ENCODE assay signal across 27 cellular contexts in the genomic region with DNA sequence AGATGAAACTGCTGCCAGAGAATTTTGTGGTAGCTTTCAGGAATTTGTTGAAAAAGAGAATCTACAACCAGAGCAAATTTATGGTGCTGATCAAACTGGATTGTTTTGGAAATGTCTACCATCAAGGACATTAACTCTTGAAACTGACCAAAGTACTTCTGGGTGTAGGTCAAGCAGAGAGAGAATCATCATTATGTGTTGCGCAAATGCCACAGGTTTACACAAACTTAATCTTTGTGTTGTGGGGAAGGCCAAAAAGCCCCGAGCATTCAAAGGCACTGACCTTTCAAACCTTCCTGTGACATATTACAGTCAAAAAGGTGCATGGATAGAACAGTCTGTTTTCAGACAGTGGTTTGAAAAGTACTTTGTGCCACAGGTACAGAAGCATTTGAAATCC.
"Had no signal": no experiment of that assay in that cellular context is flagged by ENCODE, and none has a peak within 500 bp of the region (broad histone marks: within the 10 kb centered on the region; RNA-seq: fewer than 3 reads in every experiment).

No MANE protein-coding gene starts in this region.

- H3K27ac ChIP-seq: coronary artery, esophagus muscularis mucosa, lower lobe of right lung, neutrophil, pancreas, psoas muscle, thyroid gland had no signal

- H3K36me3 ChIP-seq: esophagus muscularis mucosa, lower lobe of right lung, neutrophil, pancreas, thyroid gland had no signal

- H3K4me3 ChIP-seq: coronary artery, esophagus muscularis mucosa, lower lobe of right lung, pancreas, psoas muscle, thyroid gland had no signal

- ATAC-seq: activated T-cell treated with anti-CD3 and anti-CD28 coated beads, Interleukin-2, amount 50 U/mL, for 72 hours; left colon; lower lobe of right lung; naive thymus-derived CD8-positive, alpha-beta T cell; pancreas; psoas muscle; right cardiac atrium; WTC11 had no signal

- H3K9me3 Mint-ChIP-seq: activated CD4-positive, alpha-beta memory T cell treated with anti-CD3 and anti-CD28 coated beads, Interleukin-2, amount 10 ng/mL, durations not matched to agents 7 days and 5 days; T-helper 1 cell treated with Interleukin-12 subunit alpha and Interleukin-12 subunit beta and Interleukin-4 antibody, amounts not matched to agents 30 μg/mL and 1 μg/mL, for 36 hours; WTC11 had no signal

- H3K27ac Mint-ChIP-seq: activated CD4-positive, alpha-beta memory T cell treated with anti-CD3 and anti-CD28 coated beads, Interleukin-2, amount 10 ng/mL, durations not matched to agents 7 days and 5 days; activated naive CD4-positive, alpha-beta T cell treated with anti-CD3 and anti-CD28 coated beads for 36 hours; activated naive CD8-positive, alpha-beta T cell treated with anti-CD3 and anti-CD28 coated beads, Interleukin-2, amount 10 ng/mL, durations not matched to agents 7 days and 5 days; activated T-cell treated with anti-CD3 and anti-CD28 coated beads, Interleukin-2, amount 50 U/mL, for 72 hours; stimulated activated naive CD8-positive, alpha-beta T cell treated with anti-CD3 and anti-CD28 coated beads, Interleukin-15, Interleukin-2, amounts not matched to agents 100 ng/mL and 50 ng/mL, for 24 hours; T-helper 1 cell treated with Interleukin-12 subunit alpha and Interleukin-12 subunit beta and Interleukin-4 antibody, amounts not matched to agents 30 μg/mL and 1 μg/mL, for 36 hours; WTC11 had no signal

- H3K4me3 Mint-ChIP-seq: activated CD4-positive, alpha-beta memory T cell treated with anti-CD3 and anti-CD28 coated beads, Interleukin-2, amount 10 ng/mL, durations not matched to agents 7 days and 5 days; activated naive CD4-positive, alpha-beta T cell treated with anti-CD3 and anti-CD28 coated beads for 36 hours; activated naive CD8-positive, alpha-beta T cell treated with anti-CD3 and anti-CD28 coated beads, Interleukin-2, amount 10 ng/mL, durations not matched to agents 7 days and 5 days; stimulated activated naive CD8-positive, alpha-beta T cell treated with anti-CD3 and anti-CD28 coated beads, Interleukin-15, Interleukin-2, amounts not matched to agents 100 ng/mL and 50 ng/mL, for 24 hours; T-helper 1 cell treated with Interleukin-12 subunit alpha and Interleukin-12 subunit beta and Interleukin-4 antibody, amounts not matched to agents 30 μg/mL and 1 μg/mL, for 36 hours; WTC11 had no signal

- H3K27me3 ChIP-seq: esophagus muscularis mucosa, pancreas, thyroid gland had no signal

- FAIRE-seq: frontal cortex, pancreas had no signal

- DNase-seq: activated CD4-positive, alpha-beta memory T cell treated with anti-CD3 and anti-CD28 coated beads, Interleukin-2, amount 10 ng/mL, durations not matched to agents 7 days and 5 days; activated CD4-positive, alpha-beta T cell treated with anti-CD3 and anti-CD28 coated beads for 48 hours; activated effector memory CD4-positive, alpha-beta T cell treated with Interleukin-2 at 50 U/mL for 16 hours; activated naive CD4-positive, alpha-beta T cell treated with anti-CD3 and anti-CD28 coated beads for 36 hours; activated naive CD8-positive, alpha-beta T cell treated with anti-CD3 and anti-CD28 coated beads, Interleukin-2, amount 10 ng/mL, durations not matched to agents 7 days and 5 days; amygdala; cerebellar nuclear complex; head of caudate nucleus; islet precursor cell; left colon; lower lobe of right lung; naive thymus-derived CD8-positive, alpha-beta T cell; pancreas; psoas muscle; right cardiac atrium; stimulated activated CD4-positive, alpha-beta T cell treated with anti-CD3 and anti-CD28 coated beads, Interleukin-12 subunit alpha, Interleukin-12 subunit beta, amount 100 ng/mL, for 4 hours; substantia nigra; T1000; thyroid gland had no signal

- H3K9me3 ChIP-seq: esophagus muscularis mucosa, lower lobe of right lung, neutrophil, pancreas, psoas muscle, thyroid gland had no signal
